17 cellular contexts compared by ENCODE assay signal in genomic region chr17:2040219-2040827, GRCh38. TPM values are rescaled to one million over a fixed set of nuclear protein-coding genes. Genes with fewer than 3 reads are reported as not detected.
A peak's percentile ranks its signal among the peaks of the same experiment; 100 is the strongest.
DNase-seq lines count a peak whose midpoint lies in the region; ATAC-seq and TF ChIP-seq lines count a peak whose summit lies in the region.
"Had no signal": no experiment of that assay in that cellular context is flagged by ENCODE, and none has a peak within 500 bp of the region (broad histone marks: within the 10 kb centered on the region; RNA-seq: fewer than 3 reads in every experiment).

No MANE protein-coding gene starts in this region.

- CTCF ChIA-PET in activated CD8-positive, alpha-beta T cell treated with anti-CD3 and anti-CD28 coated beads for 36 hours (lab: Charles Lee), result interaction anchor here (0.6 to 2.7 kb wide), 6 partner anchors 10 to 391 kb away, joined by 3 to 13 read pairs (median 4); partner anchors contain the start of genes DPH1 and HIC1

- H3K27ac ChIP-seq in right cardiac atrium (ENCODE audit: low read length) (no peak overlapping the region), temporal lobe (ENCODE audit: low read depth, low read length) (peak overlapping the region; percentile 89)
- H3K27ac ChIP-seq: SJSA1 had no signal

- intact Hi-C loops in right cardiac atrium (cut with DNase I) (loop anchor here in 2 of 4 donors (10.0 kb wide), 1 partner anchor 366 kb away; no protein-coding TSS in a partner anchor), left cardiac atrium (cut with DNase I) (loop anchor here in 1 of 2 donors (5.0 kb wide), 1 partner anchor 133 kb away; no protein-coding TSS in a partner anchor)
- intact Hi-C loops in activated CD8-positive, alpha-beta T cell treated with anti-CD3 and anti-CD28 coated beads for 36 hours (cut with micrococcal nuclease), result no loop called here

- DNase-seq in right cardiac atrium (peak in 2 of 3 donors; percentile 47 to 63), left cardiac atrium (no peak), immature natural killer cell (no peak), SKM-1 (lab: John Stamatoyannopoulos, UW; ENCODE audit: unreplicated experiment) (no peak)
- DNase-seq in activated CD8-positive, alpha-beta T cell treated with anti-CD3 and anti-CD28 coated beads for 36 hours, result no peak
- DNase-seq: activated naive CD4-positive, alpha-beta T cell treated with anti-CD3 and anti-CD28 coated beads, Interleukin-2, amount 50 U/mL, for 16 hours; central memory CD4-positive, alpha-beta T cell; DMS 273 treated with DMSO at 0.1 percent for 48 hours; left ventricle myocardium inferior; NCI-H446 treated with DMSO at 0.1 percent for 48 hours; retina; stimulated activated CD4-positive, alpha-beta T cell treated with anti-CD3 and anti-CD28 coated beads, Interleukin-15, amount 100 ng/mL, for 24 hours had no signal

- no peak overlapping the region for H3K27ac Mint-ChIP-seq in activated CD8-positive, alpha-beta T cell treated with anti-CD3 and anti-CD28 coated beads for 36 hours
- peak overlapping the region; percentile 51 to 96 (median 75) for H3K27ac Mint-ChIP-seq in immature natural killer cell

- H3K9me3 Mint-ChIP-seq in activated CD8-positive, alpha-beta T cell treated with anti-CD3 and anti-CD28 coated beads for 36 hours, result no peaks in the 10 kb centered on the region
- no peaks in the 10 kb centered on the region for H3K9me3 Mint-ChIP-seq in immature natural killer cell

- no peak overlapping the region for H3K4me3 ChIP-seq in right cardiac atrium (ENCODE audit: low read length)
- H3K4me3 ChIP-seq: SJSA1 had no signal

- H3K4me1 Mint-ChIP-seq in activated CD8-positive, alpha-beta T cell treated with anti-CD3 and anti-CD28 coated beads for 36 hours (ENCODE audit: low read depth), result peaks cover 20% of the 10 kb centered on the region
- peaks cover 20 to 24% of the 10 kb centered on the region in 2 donors for H3K4me1 Mint-ChIP-seq in immature natural killer cell

- peak overlapping the region; percentile 35 for H3K4me3 Mint-ChIP-seq in activated CD8-positive, alpha-beta T cell treated with anti-CD3 and anti-CD28 coated beads for 36 hours
- H3K4me3 Mint-ChIP-seq in immature natural killer cell, result peak overlapping the region; percentile 38 to 93 (median 91)

- peaks cover 27% of the 10 kb centered on the region for H3K36me3 Mint-ChIP-seq in activated CD8-positive, alpha-beta T cell treated with anti-CD3 and anti-CD28 coated beads for 36 hours (ENCODE audit: low read depth)
- H3K36me3 Mint-ChIP-seq in immature natural killer cell, result peaks cover 0 to 21% (median 3%) of the 10 kb centered on the region in 3 donors

- TF ChIP-seq CTCF in activated CD8-positive, alpha-beta T cell treated with anti-CD3 and anti-CD28 coated beads for 36 hours (IDR thresholded peaks at IDR 0.05), result no peak

- ATAC-seq in right cardiac atrium, result no peak
- no peak for ATAC-seq in left cardiac atrium
- no peak for ATAC-seq in activated CD8-positive, alpha-beta T cell treated with anti-CD3 and anti-CD28 coated beads for 36 hours
- no peak for ATAC-seq in HG02938 (IDR thresholded peaks at IDR 0.05; ENCODE audit: unreplicated experiment)
- ATAC-seq in GM19463 (IDR thresholded peaks at IDR 0.05; ENCODE audit: unreplicated experiment), result no peak

- H3K9me3 ChIP-seq in right cardiac atrium (ENCODE audit: control insufficient read depth, low read length), result no peaks in the 10 kb centered on the region
- H3K9me3 ChIP-seq: left ventricle myocardium inferior, SJSA1 had no signal

- POLR2A ChIA-PET in activated CD8-positive, alpha-beta T cell treated with anti-CD3 and anti-CD28 coated beads for 36 hours (lab: Charles Lee), result interaction anchor here (1.7 to 2.8 kb wide), 2 partner anchors 9 to 323 kb away, joined by 4 to 30 read pairs; partner anchors contain the start of gene DPH1

- H3K27me3 ChIP-seq in right cardiac atrium (ENCODE audit: control insufficient read depth, insufficient read depth), result no peaks in the 10 kb centered on the region
- H3K27me3 ChIP-seq: SJSA1 had no signal

- H3K27me3 Mint-ChIP-seq in activated CD8-positive, alpha-beta T cell treated with anti-CD3 and anti-CD28 coated beads for 36 hours, result no peaks in the 10 kb centered on the region
- H3K27me3 Mint-ChIP-seq in immature natural killer cell (ENCODE audit: low read depth in 3 of 3), result peaks cover 2 to 8% (median 4%) of the 10 kb centered on the region in 3 donors

- H3K4me1 ChIP-seq in right cardiac atrium (ENCODE audit: control insufficient read depth, insufficient read depth, low read length), result no peaks in the 10 kb centered on the region

- 82% methylated on average over 7 of the region's 7 CpGs for WGBS in right cardiac atrium

RNA-seq across cellular contexts. Expression of gene OVCA2, which starts 1.5 kb away (rescaled TPM):
- 10 to 100 TPM; 15.3 to 29.4 (median 20.5) TPM for total RNA-seq in right cardiac atrium
- polyA plus RNA-seq in right cardiac atrium, result 35.6 TPM
- 10 to 100 TPM; 15.4 to 26.5 TPM for total RNA-seq in left cardiac atrium
- total RNA-seq in activated CD8-positive, alpha-beta T cell treated with anti-CD3 and anti-CD28 coated beads for 36 hours, result 10 to 100 TPM; 28.0 to 28.5 TPM
- 100 to 1,000 TPM in 2 of 3 donors, 10 to 100 TPM in 1; 90.6 to 107 (median 104) TPM for polyA plus RNA-seq in immature natural killer cell
- total RNA-seq in temporal lobe, result 8.4 TPM

RNA-seq across cellular contexts. Expression of gene DPH1, which starts 10.4 kb away (rescaled TPM):
- 10 to 100 TPM; 24.7 to 30.7 (median 27.5) TPM for total RNA-seq in right cardiac atrium
- polyA plus RNA-seq in right cardiac atrium, result 20.5 TPM
- total RNA-seq in left cardiac atrium, result 10 to 100 TPM; 21.2 to 30.8 TPM
- total RNA-seq in activated CD8-positive, alpha-beta T cell treated with anti-CD3 and anti-CD28 coated beads for 36 hours, result 10 to 100 TPM; 27.8 to 32.5 TPM
- polyA plus RNA-seq in immature natural killer cell, result 10 to 100 TPM; 18.6 to 26.4 (median 21.4) TPM
- total RNA-seq in temporal lobe, result 23.1 TPM

RNA-seq across cellular contexts. Expression of gene HIC1, which starts 14.6 kb away (rescaled TPM):
- total RNA-seq in right cardiac atrium (10 to 100 TPM; 16.9 to 33.0 (median 24.7) TPM), left cardiac atrium (10 to 100 TPM; 20.6 to 22.1 TPM), temporal lobe (2.5 TPM)
- polyA plus RNA-seq in right cardiac atrium (10.3 TPM), immature natural killer cell (1 to 10 TPM in 2 of 3 donors, under 1 TPM in 1; 0.90 to 5.9 (median 1.2) TPM)
- 10 to 100 TPM; 35.1 TPM for total RNA-seq in activated CD8-positive, alpha-beta T cell treated with anti-CD3 and anti-CD28 coated beads for 36 hours

RNA-seq across cellular contexts. Expression of gene RTN4RL1, which starts 15.2 kb away (rescaled TPM):
- total RNA-seq in right cardiac atrium, result 1 to 10 TPM; 3.9 to 5.7 (median 4.2) TPM
- polyA plus RNA-seq in right cardiac atrium, result 5.4 TPM
- total RNA-seq in left cardiac atrium, result 1 to 10 TPM; 6.2 to 7.6 TPM
- total RNA-seq in activated CD8-positive, alpha-beta T cell treated with anti-CD3 and anti-CD28 coated beads for 36 hours, result under 1 TPM; 0.27 to 0.49 TPM
- under 1 TPM in 1 of 3 donors, not detected in 2; 0.37 TPM for polyA plus RNA-seq in immature natural killer cell
- 18.2 TPM for total RNA-seq in temporal lobe
- total RNA-seq: OCI-LY7, SJSA1 had no signal

Comparison
In these comparisons a context has a peak if more than half of its experiments do, and no peak if none do; other contexts are left out.
1. DNase-seq: peak in right cardiac atrium (2 of 3); none in left cardiac atrium (single experiment), activated CD8-positive, alpha-beta T cell treated with anti-CD3 and anti-CD28 coated beads for 36 hours (single experiment), immature natural killer cell (0 of 3) and SKM-1 (single experiment).